12 cellular contexts compared by ENCODE assay signal in the genomic region with DNA sequence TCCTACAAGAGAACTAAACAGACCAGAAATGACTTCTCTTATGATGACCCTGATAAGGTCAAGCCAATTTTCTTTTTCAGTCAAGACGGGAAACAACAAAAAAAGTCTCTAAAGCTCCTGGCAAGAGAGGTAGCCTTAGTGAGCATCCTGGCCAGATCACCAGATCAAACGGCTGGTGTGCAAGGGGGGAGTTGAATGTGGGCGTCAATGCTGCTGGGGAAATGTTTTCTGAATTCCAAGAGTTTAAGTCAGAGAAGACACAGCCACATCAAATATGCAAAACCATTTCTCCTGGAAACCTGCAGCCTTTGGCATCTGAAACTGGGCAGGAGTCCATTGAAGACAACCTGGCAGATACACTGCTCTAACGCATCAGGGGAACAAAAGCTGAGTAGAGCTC. TPM values are rescaled to one million over a fixed set of nuclear protein-coding genes. Genes with fewer than 3 reads are reported as not detected.
DNase-seq lines count a peak whose midpoint lies in the region; ATAC-seq and TF ChIP-seq lines count a peak whose summit lies in the region.
"Had no signal": no experiment of that assay in that cellular context is flagged by ENCODE, and none has a peak within 500 bp of the region (broad histone marks: within the 10 kb centered on the region; RNA-seq: fewer than 3 reads in every experiment).

No MANE protein-coding gene starts in this region.

- H3K27me3 ChIP-seq in uterus = no peaks in the 10 kb centered on the region

- TF ChIP-seq POLR2A in uterus (IDR thresholded peaks at IDR 0.05) = no peak

- TF ChIP-seq CTCF in foreskin fibroblast (IDR thresholded peaks at IDR 0.05; ENCODE audit: low read depth, low read length) (no peak), uterus (IDR thresholded peaks at IDR 0.05) (no peak)

- DNase-seq in left cardiac atrium (no peak), cardiac septum (ENCODE audit: low spot score) (no peak), foreskin fibroblast (peak; percentile 60 to 72), uterus (no peak), KBM-7 (no peak), retina (no peak)
- no peak for DNase-seq in activated naive CD8-positive, alpha-beta T cell treated with anti-CD3 and anti-CD28 coated beads, Interleukin-2, amount 50 U/mL, for 24 hours
- no peak for DNase-seq in effector CD4-positive, alpha-beta T cell
- DNase-seq: activated gamma-delta T cell treated with Interleukin-2 at 50 U/mL for 16 hours; MV-4-11; naive thymus-derived CD4-positive, alpha-beta T cell had no signal

- H3K4me3 ChIP-seq in foreskin fibroblast (ENCODE audit: low read depth in 1 of 2, low read length in 2 of 2) (no peak overlapping the region), uterus (no peak overlapping the region)

- H3K9me3 ChIP-seq in uterus = no peaks in the 10 kb centered on the region

- peaks cover 60% of the 10 kb centered on the region for H3K4me1 Mint-ChIP-seq in activated naive CD8-positive, alpha-beta T cell treated with anti-CD3 and anti-CD28 coated beads, Interleukin-2, amount 50 U/mL, for 24 hours

- H3K36me3 Mint-ChIP-seq in activated naive CD8-positive, alpha-beta T cell treated with anti-CD3 and anti-CD28 coated beads, Interleukin-2, amount 50 U/mL, for 24 hours (ENCODE audit: low read depth) = peaks cover 33% of the 10 kb centered on the region

- peak; percentile 10 to 60 for ATAC-seq in left cardiac atrium
- no peak for ATAC-seq in activated naive CD8-positive, alpha-beta T cell treated with anti-CD3 and anti-CD28 coated beads, Interleukin-2, amount 50 U/mL, for 24 hours
- ATAC-seq: naive thymus-derived CD4-positive, alpha-beta T cell had no signal

- H3K4me3 Mint-ChIP-seq in activated naive CD8-positive, alpha-beta T cell treated with anti-CD3 and anti-CD28 coated beads, Interleukin-2, amount 50 U/mL, for 24 hours = no peak overlapping the region
- H3K4me3 Mint-ChIP-seq: naive thymus-derived CD4-positive, alpha-beta T cell had no signal

- H3K27ac Mint-ChIP-seq in activated naive CD8-positive, alpha-beta T cell treated with anti-CD3 and anti-CD28 coated beads, Interleukin-2, amount 50 U/mL, for 24 hours = peak overlapping the region; percentile 17

- H3K27ac ChIP-seq in uterus = peak overlapping the region; percentile 58 to 68
- H3K27ac ChIP-seq: C4-2B had no signal

- H3K27me3 Mint-ChIP-seq in activated naive CD8-positive, alpha-beta T cell treated with anti-CD3 and anti-CD28 coated beads, Interleukin-2, amount 50 U/mL, for 24 hours = no peaks in the 10 kb centered on the region
- H3K27me3 Mint-ChIP-seq: naive thymus-derived CD4-positive, alpha-beta T cell had no signal

- intact Hi-C loops in left cardiac atrium (cut with DNase I) = no loop called here
- intact Hi-C loops in cardiac septum (cut with DNase I) = no loop called here
- intact Hi-C loops in uterus (cut with DNase I; ENCODE audit: low total_unique reads) = no loop called here

- in situ Hi-C loops in KBM-7 (cut with MboI; ENCODE audit: low pct_unique_long_range_greater_than_20kb, low sequenced_read_pairs) = no loop called here

- peaks cover 5 to 6% of the 10 kb centered on the region in 2 donors for H3K4me1 ChIP-seq in uterus

- H3K9me3 Mint-ChIP-seq in activated naive CD8-positive, alpha-beta T cell treated with anti-CD3 and anti-CD28 coated beads, Interleukin-2, amount 50 U/mL, for 24 hours = no peaks in the 10 kb centered on the region
- H3K9me3 Mint-ChIP-seq: naive thymus-derived CD4-positive, alpha-beta T cell had no signal

- no peaks in the 10 kb centered on the region for H3K36me3 ChIP-seq in uterus

RNA-seq across cellular contexts. Expression of gene SELPLG, which starts 16.0 kb away (rescaled TPM):
- total RNA-seq in left cardiac atrium = 10 to 100 TPM in 1 of 2 donors, 1 to 10 TPM in 1; 4.5 to 12.5 TPM
- 3.1 TPM for total RNA-seq in cardiac septum
- 1 to 10 TPM; 1.5 to 6.5 (median 2.9) TPM for total RNA-seq in uterus

RNA-seq across cellular contexts. Expression of gene TMEM119, which starts 51.8 kb away (rescaled TPM):
- total RNA-seq in left cardiac atrium (1 to 10 TPM; 3.0 to 4.3 TPM), cardiac septum (3.4 TPM), uterus (100 to 1,000 TPM in 1 of 4 donors, 10 to 100 TPM in 2, 1 to 10 TPM in 1; 9.1 to 102 (median 12.4) TPM)

Comparison
In these comparisons a context has a peak if more than half of its experiments do, and no peak if none do; other contexts are left out.
1. DNase-seq: peak in foreskin fibroblast (2 of 2); none in left cardiac atrium (single experiment), cardiac septum (single experiment), activated naive CD8-positive, alpha-beta T cell treated with anti-CD3 and anti-CD28 coated beads, Interleukin-2, amount 50 U/mL, for 24 hours (single experiment), uterus (0 of 2), KBM-7 (single experiment), effector CD4-positive, alpha-beta T cell (single experiment) and retina (single experiment).